Comparison of ENCODE assay signal across 21 cellular contexts in genomic region chr16:86926146-86926545, GRCh38.
"Had no signal": no experiment of that assay in that cellular context is flagged by ENCODE, and none has a peak within 500 bp of the region (broad histone marks: within the 10 kb centered on the region; RNA-seq: fewer than 3 reads in every experiment).

No MANE protein-coding gene starts in this region.

- H3K27ac ChIP-seq: foreskin keratinocyte, spleen, testis had no signal

- H3K4me1 Mint-ChIP-seq: activated CD4-positive, alpha-beta T cell treated with anti-CD3 and anti-CD28 coated beads for 36 hours had no signal

- H3K36me3 ChIP-seq: spleen had no signal

- H3K36me3 Mint-ChIP-seq: brain; natural killer cell treated with Interleukin-12 subunit alpha and Interleukin-12 subunit beta and Interleukin-15 and Interleukin-18, amount 100 ng/mL, for 72 hours had no signal

- H3K9me3 ChIP-seq: testis had no signal

- H3K27me3 ChIP-seq: foreskin keratinocyte, testis had no signal

- H3K9me3 Mint-ChIP-seq: natural killer cell treated with Interleukin-12 subunit alpha and Interleukin-12 subunit beta and Interleukin-15 and Interleukin-18, amount 100 ng/mL, for 72 hours had no signal

- H3K4me3 ChIP-seq: lung, spleen, testis had no signal

- H3K4me1 ChIP-seq: foreskin keratinocyte, testis had no signal

- H3K4me3 Mint-ChIP-seq: activated B cell treated with CpG ODN at 0.5 μM for 24 hours; activated CD4-positive, alpha-beta T cell treated with anti-CD3 and anti-CD28 coated beads for 36 hours; activated naive CD8-positive, alpha-beta T cell treated with anti-CD3 and anti-CD28 coated beads, Interleukin-2, amount 50 U/mL, for 24 hours; activated T-cell treated with anti-CD3 and anti-CD28 coated beads, Interleukin-2, amount 50 U/mL, for 72 hours; natural killer cell treated with Interleukin-12 subunit alpha and Interleukin-12 subunit beta and Interleukin-15 and Interleukin-18, amount 100 ng/mL, for 72 hours; T-helper 1 cell treated with Interleukin-12 subunit alpha and Interleukin-12 subunit beta and Interleukin-4 antibody, amounts not matched to agents 30 μg/mL and 1 μg/mL, for 36 hours had no signal

- DNase-seq: activated B cell treated with CpG ODN at 0.5 μM for 24 hours; activated CD4-positive, alpha-beta T cell treated with anti-CD3 and anti-CD28 coated beads for 36 hours; activated CD4-positive, alpha-beta T cell treated with anti-CD3 and anti-CD28 coated beads, Interleukin-2, amount 50 U/mL, for 48 hours; activated gamma-delta T cell; activated naive CD4-positive, alpha-beta T cell treated with anti-CD3 and anti-CD28 coated beads, Interleukin-2, amount 50 U/mL, for 16 hours; activated naive CD8-positive, alpha-beta T cell treated with anti-CD3 and anti-CD28 coated beads, Interleukin-2, amount 50 U/mL, for 24 hours; activated T-cell treated with anti-CD3 and anti-CD28 coated beads, Interleukin-2, amount 50 U/mL, for 72 hours; anterior cingulate cortex; effector memory CD4-positive, alpha-beta T cell; midbrain; nucleus accumbens; spleen; stimulated activated CD4-positive, alpha-beta T cell treated with anti-CD3 and anti-CD28 coated beads, Interleukin-4, amount 100 ng/mL, for 1 hour; stimulated activated naive CD4-positive, alpha-beta T cell; testis; trophoblast cell had no signal

- H3K27ac Mint-ChIP-seq: activated B cell treated with CpG ODN at 0.5 μM for 24 hours; activated CD4-positive, alpha-beta T cell treated with anti-CD3 and anti-CD28 coated beads for 36 hours; activated naive CD8-positive, alpha-beta T cell treated with anti-CD3 and anti-CD28 coated beads, Interleukin-2, amount 50 U/mL, for 24 hours; activated T-cell treated with anti-CD3 and anti-CD28 coated beads, Interleukin-2, amount 50 U/mL, for 72 hours; natural killer cell treated with Interleukin-12 subunit alpha and Interleukin-12 subunit beta and Interleukin-15 and Interleukin-18, amount 100 ng/mL, for 72 hours; T-helper 1 cell treated with Interleukin-12 subunit alpha and Interleukin-12 subunit beta and Interleukin-4 antibody, amounts not matched to agents 30 μg/mL and 1 μg/mL, for 36 hours had no signal
